Comparison of ENCODE assay signal across 8 cellular contexts in genomic region chr19:19515764-19516519, GRCh38. TPM values are rescaled to one million over a fixed set of nuclear protein-coding genes. Genes with fewer than 3 reads are reported as not detected.
DNase-seq lines count a peak whose midpoint lies in the region; ATAC-seq and TF ChIP-seq lines count a peak whose summit lies in the region.

Gene NDUFA13, plus strand, starts transcription at chr19:19516225. Its CDS starts 14 bp downstream, at chr19:19516239.

- H3K27ac Mint-ChIP-seq in activated CD4-positive, alpha-beta memory T cell treated with anti-CD3 and anti-CD28 coated beads for 36 hours, result peak within 1 kb of the TSS; percentile 94

- peak within 1 kb of the TSS; percentile 82 to 97 for H3K9ac ChIP-seq in duodenal mucosa (ENCODE audit: low read depth in 1 of 2, low read length in 2 of 2)

- ATAC-seq in GM19452 (IDR thresholded peaks at IDR 0.05; ENCODE audit: unreplicated experiment), result peak; percentile 93

- H3K36me3 ChIP-seq in duodenal mucosa (ENCODE audit: control insufficient read depth in 1 of 2, insufficient read depth in 2 of 2, low read length in 2 of 2), result peaks cover 10 to 13% of the 10 kb centered on the region in 2 donors

- peaks cover 28% of the 10 kb centered on the region for H3K4me1 Mint-ChIP-seq in activated CD4-positive, alpha-beta memory T cell treated with anti-CD3 and anti-CD28 coated beads for 36 hours (ENCODE audit: low read depth)

- DNase-seq in CD1c-positive myeloid dendritic cell (ENCODE audit: extremely low spot score) (peak; percentile 97), HK-2 (ENCODE audit: unreplicated experiment) (peak; percentile 94), NCI-H82 treated with DMSO at 0.1 percent for 48 hours (lab: John Stamatoyannopoulos, UW; ENCODE audit: unreplicated experiment) (peak; percentile 79), lower leg skin (ENCODE audit: low spot score in 2 of 2) (peak; percentile 93 to 99)
- peak; percentile 97 for DNase-seq in activated CD4-positive, alpha-beta memory T cell treated with anti-CD3 and anti-CD28 coated beads for 36 hours
- peak; percentile 89 to 92 for DNase-seq in stimulated activated CD4-positive, alpha-beta T cell treated with anti-CD3 and anti-CD28 coated beads, Interleukin-4, amount 100 ng/mL, for 4 hours

- no peaks in the 10 kb centered on the region for H3K9me3 Mint-ChIP-seq in activated CD4-positive, alpha-beta memory T cell treated with anti-CD3 and anti-CD28 coated beads for 36 hours

- CTCF ChIA-PET in activated CD4-positive, alpha-beta memory T cell treated with anti-CD3 and anti-CD28 coated beads for 36 hours (lab: Charles Lee), result interaction anchor here (0.6 to 2.6 kb wide), 7 partner anchors 16 to 151 kb away, joined by 3 to 20 read pairs (median 4); no protein-coding TSS in a partner anchor

- no peaks in the 10 kb centered on the region for H3K9me3 ChIP-seq in duodenal mucosa (ENCODE audit: control insufficient read depth in 1 of 2, low read length in 2 of 2)

- intact Hi-C loops in activated CD4-positive, alpha-beta memory T cell treated with anti-CD3 and anti-CD28 coated beads for 36 hours (cut with micrococcal nuclease), result loop anchor here (2.0 kb wide), 1 partner anchor 25 kb away; no protein-coding TSS in a partner anchor
- intact Hi-C loops in lower leg skin (cut with DNase I; ENCODE audit: low total_unique reads), result no loop called here

- POLR2A ChIA-PET in activated CD4-positive, alpha-beta memory T cell treated with anti-CD3 and anti-CD28 coated beads for 36 hours (lab: Charles Lee), result interaction anchor here (0.6 to 1.6 kb wide), 8 partner anchors 13 to 451 kb away, joined by 3 to 8 read pairs (median 4); no protein-coding TSS in a partner anchor

- H3K27me3 ChIP-seq in duodenal mucosa (ENCODE audit: control insufficient read depth in 1 of 2, insufficient read depth in 2 of 2, low read length in 2 of 2), result no peaks in the 10 kb centered on the region

- H3K27me3 Mint-ChIP-seq in activated CD4-positive, alpha-beta memory T cell treated with anti-CD3 and anti-CD28 coated beads for 36 hours, result no peaks in the 10 kb centered on the region

- 3% methylated on average over 37 to 57 of the region's 57 CpGs for WGBS in lower leg skin, 2 donors

- peak within 1 kb of the TSS; percentile 80 for H3K27ac ChIP-seq in duodenal mucosa (ENCODE audit: low read depth, low read length)

- H3K36me3 Mint-ChIP-seq in activated CD4-positive, alpha-beta memory T cell treated with anti-CD3 and anti-CD28 coated beads for 36 hours, result peaks cover 22% of the 10 kb centered on the region

- TF ChIP-seq CTCF in lower leg skin (IDR thresholded peaks at IDR 0.05), result no peak

- H3K4me3 Mint-ChIP-seq in activated CD4-positive, alpha-beta memory T cell treated with anti-CD3 and anti-CD28 coated beads for 36 hours, result peak within 1 kb of the TSS; percentile 94

- peak in 1 of 2 donors; percentile 31 for TF ChIP-seq POLR2A in lower leg skin (IDR thresholded peaks at IDR 0.05)

- peaks cover 12% of the 10 kb centered on the region in 2 donors for H3K4me1 ChIP-seq in duodenal mucosa (ENCODE audit: control insufficient read depth in 1 of 2, insufficient read depth in 2 of 2, low read length in 2 of 2)

- H3K4me3 ChIP-seq in duodenal mucosa (ENCODE audit: low read depth in 1 of 2, low read length in 2 of 2) (peak within 1 kb of the TSS; percentile 95 to 96), lower leg skin (ENCODE audit: low read depth, poor library complexity, severe bottlenecking) (peak within 1 kb of the TSS; percentile 72)

RNA-seq across cellular contexts. Expression of gene NDUFA13, which starts in this region (rescaled TPM):
- total RNA-seq in activated CD4-positive, alpha-beta memory T cell treated with anti-CD3 and anti-CD28 coated beads for 36 hours, result 100 to 1,000 TPM; 365 to 374 TPM
- total RNA-seq in lower leg skin, result 100 to 1,000 TPM in 2 of 4 donors, 10 to 100 TPM in 2; 31.4 to 179 (median 108) TPM

Comparison
In these comparisons a context has a peak if more than half of its experiments do, and no peak if none do; other contexts are left out.
1. Peak in every context shown above with its lines: DNase-seq, ATAC-seq, H3K4me3 ChIP-seq and H3K27ac ChIP-seq.